1 cellular context compared by ENCODE assay signal in the genomic region with DNA sequence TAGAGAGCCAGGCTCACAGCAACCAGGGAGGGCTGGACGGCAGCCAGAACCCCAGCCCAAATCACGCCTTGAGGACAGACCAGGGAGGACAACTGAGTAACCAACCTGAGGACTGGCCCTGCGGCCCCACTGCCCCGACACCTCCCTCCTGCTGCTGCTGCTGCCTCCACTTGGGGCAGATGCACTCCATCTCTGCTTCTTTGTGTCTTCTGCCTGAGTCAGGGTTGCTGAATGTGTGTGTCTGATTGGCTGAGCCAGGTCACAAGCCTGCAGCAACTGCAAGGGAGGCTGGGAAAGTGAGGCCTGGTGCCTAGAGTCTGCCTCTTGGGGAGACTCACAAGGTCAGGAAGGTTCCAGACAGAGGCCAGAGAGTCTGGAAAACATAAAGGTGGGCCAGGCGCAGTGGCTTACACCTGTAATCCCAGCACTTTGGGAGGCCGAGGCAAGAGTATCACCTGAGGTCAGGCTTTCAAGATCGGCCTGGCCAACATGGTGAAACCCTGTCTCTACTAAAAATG.
TF ChIP-seq lines count a peak whose summit lies in the region.

No MANE protein-coding gene starts in this region.

TF ChIP-seq in IMR-90, 13 proteins besides CTCF, POLR2A, EP300 and RAD21:
- TF ChIP-seq USF2 (IDR thresholded peaks at IDR 0.05; ENCODE audit: low read depth, low read length) (peak; percentile 60; the same call in 1 of the 2 replicates), FOS (IDR thresholded peaks at IDR 0.05; ENCODE audit: low read depth, low read length) (no peak)
TF ChIP-seq in IMR-90: peak in this region for 1.
